In genomic region chr9:126009047-126009446, GRCh38 we compare ENCODE assay signal across 14 cellular contexts.
A peak's percentile ranks its signal among the peaks of the same experiment; 100 is the strongest.
DNase-seq lines count a peak whose midpoint lies in the region; ATAC-seq and TF ChIP-seq lines count a peak whose summit lies in the region.
"Had no signal": no experiment of that assay in that cellular context is flagged by ENCODE, and none has a peak within 500 bp of the region (broad histone marks: within the 10 kb centered on the region; RNA-seq: fewer than 3 reads in every experiment).

No MANE protein-coding gene starts in this region.

- peaks cover 26% of the 10 kb centered on the region for H3K27me3 Mint-ChIP-seq in nephron progenitor cell (ENCODE audit: low read depth, poor library complexity)

- H3K9me3 ChIP-seq in AG04450 (ENCODE audit: control insufficient read depth, insufficient read depth, low read length), result peaks cover 23% of the 10 kb centered on the region
- H3K9me3 ChIP-seq in OCI-LY7 (ENCODE audit: low read length), result peaks cover 6% of the 10 kb centered on the region; the same call in 1 of the 2 replicates
- no peaks in the 10 kb centered on the region for H3K9me3 ChIP-seq in thyroid gland

- H3K27ac Mint-ChIP-seq in nephron progenitor cell, result no peak overlapping the region
- H3K27ac Mint-ChIP-seq: T-helper 1 cell treated with Interleukin-12 subunit alpha and Interleukin-12 subunit beta and Interleukin-4 antibody, amounts not matched to agents 30 μg/mL and 1 μg/mL, for 36 hours had no signal

- no peak for DNase-seq in AG04450 (ENCODE audit: low read depth, low spot score)
- DNase-seq in OCI-LY7 (ENCODE audit: low spot score), result peak; percentile 7
- peak; percentile 2 for DNase-seq in fibroblast of mammary gland (ENCODE audit: low read depth)
- DNase-seq in thyroid gland, result no peak
- no peak for DNase-seq in SKM-1 (lab: John Stamatoyannopoulos, UW; ENCODE audit: unreplicated experiment)
- DNase-seq in nephron progenitor cell, result no peak
- DNase-seq: activated naive CD4-positive, alpha-beta T cell; COR-L47; HCEC 1CT; islet precursor cell had no signal

- no peak for TF ChIP-seq POLR2A in thyroid gland (IDR thresholded peaks at IDR 0.05)

- no peak overlapping the region for H3K4me2 ChIP-seq in OCI-LY7 (ENCODE audit: low read length)

- H2AFZ ChIP-seq in OCI-LY7 (ENCODE audit: low read length), result no peak overlapping the region

- H3K27ac ChIP-seq in AG04450 (ENCODE audit: low read depth, low read length) (no peak overlapping the region), OCI-LY7 (ENCODE audit: low read depth, low read length, poor library complexity, severe bottlenecking) (no peak overlapping the region), thyroid gland (no peak overlapping the region)

- TF ChIP-seq CTCF in AG04450 (IDR thresholded peaks at IDR 0.05; ENCODE audit: low read depth, low read length), result peak; percentile 19; the same call in 1 of the 2 replicates
- TF ChIP-seq CTCF in GM12873 (IDR thresholded peaks at IDR 0.05; ENCODE audit: insufficient read depth, low read depth, low read length, missing control alignments), result peak; percentile 46
- TF ChIP-seq CTCF in OCI-LY7 (conservative IDR thresholded peaks at IDR 0.05; ENCODE audit: low read length), result peak; percentile 64
- TF ChIP-seq CTCF in fibroblast of mammary gland (conservative IDR thresholded peaks at IDR 0.05; ENCODE audit: control insufficient read depth, insufficient read depth, low read depth, low read length), result peak; percentile 24
- no peak for TF ChIP-seq CTCF in thyroid gland (IDR thresholded peaks at IDR 0.05)
- TF ChIP-seq CTCF in nephron progenitor cell (IDR thresholded peaks at IDR 0.05), result no peak

- no peaks in the 10 kb centered on the region for H3K79me2 ChIP-seq in OCI-LY7 (ENCODE audit: insufficient read depth, low read depth, low read length)

- no peaks in the 10 kb centered on the region for H3K4me1 Mint-ChIP-seq in nephron progenitor cell

- ATAC-seq in HG02798 (IDR thresholded peaks at IDR 0.05; ENCODE audit: poor library complexity, unreplicated experiment), result no peak
- ATAC-seq: Panc1 had no signal

- H3K4me3 Mint-ChIP-seq in nephron progenitor cell, result no peak overlapping the region
- H3K4me3 Mint-ChIP-seq: T-helper 1 cell treated with Interleukin-12 subunit alpha and Interleukin-12 subunit beta and Interleukin-4 antibody, amounts not matched to agents 30 μg/mL and 1 μg/mL, for 36 hours had no signal

- POLR2A ChIA-PET in AG04450 (lab: Yijun Ruan, JAX) (no interaction called here), OCI-LY7 (lab: Charles Lee) (no interaction called here)

- no peaks in the 10 kb centered on the region for H3K27me3 ChIP-seq in AG04450 (ENCODE audit: control insufficient read depth, insufficient read depth, low read length)
- no peaks in the 10 kb centered on the region for H3K27me3 ChIP-seq in thyroid gland

- intact Hi-C loops in OCI-LY7 (cut with micrococcal nuclease; ENCODE audit: unreplicated experiment) (no loop called here), thyroid gland (cut with DNase I) (no loop called here)

- peaks cover 35% of the 10 kb centered on the region for H3K9me3 Mint-ChIP-seq in nephron progenitor cell

- BruUV-seq in OCI-LY7 (replicated peaks; lab: Mats Ljungman, UMichigan), result no TSS peak

- CTCF ChIA-PET in AG04450 (lab: Charles Lee) (no interaction called here), OCI-LY7 (lab: Charles Lee; ENCODE audit: unreplicated experiment) (no interaction called here)

- H3K9me2 ChIP-seq in OCI-LY7 (ENCODE audit: insufficient read depth, low read length), result no peaks in the 10 kb centered on the region

- H3K4me1 ChIP-seq in OCI-LY7 (ENCODE audit: insufficient read depth, low read length, poor library complexity, severe bottlenecking) (no peaks in the 10 kb centered on the region), thyroid gland (no peaks in the 10 kb centered on the region)

- H3K4me3 ChIP-seq in AG04450 (ENCODE audit: low read depth, low read length), result no peak overlapping the region
- H3K4me3 ChIP-seq in OCI-LY7 (ENCODE audit: low read depth, low read length, poor library complexity, severe bottlenecking), result no peak overlapping the region
- no peak overlapping the region for H3K4me3 ChIP-seq in fibroblast of mammary gland (ENCODE audit: control insufficient read depth, low read depth, low read length)
- no peak overlapping the region for H3K4me3 ChIP-seq in thyroid gland (replicated peaks in 1 of 3)

- WGBS in thyroid gland, 2 donors, result 86 to 100% methylated on average over 2 of the region's 2 CpGs

- no peaks in the 10 kb centered on the region for H4K20me1 ChIP-seq in OCI-LY7 (ENCODE audit: insufficient read depth, low read length)

- H3K36me3 ChIP-seq in OCI-LY7 (ENCODE audit: insufficient read depth, low read length), result no peaks in the 10 kb centered on the region
- no peaks in the 10 kb centered on the region for H3K36me3 ChIP-seq in thyroid gland

- H3K36me3 Mint-ChIP-seq in nephron progenitor cell (ENCODE audit: low read depth), result no peaks in the 10 kb centered on the region

Comparison
In these comparisons a context has a peak if more than half of its experiments do, and no peak if none do; other contexts are left out.
1. DNase-seq: peak in OCI-LY7 (single experiment) and fibroblast of mammary gland (single experiment); none in AG04450 (single experiment), thyroid gland (0 of 2), SKM-1 (single experiment) and nephron progenitor cell (single experiment).
2. CTCF ChIP-seq: peak in AG04450 (single experiment), GM12873 (single experiment), OCI-LY7 (single experiment) and fibroblast of mammary gland (single experiment); none in thyroid gland (0 of 6) and nephron progenitor cell (single experiment).